Comparison of ENCODE assay signal across 8 cellular contexts in the genomic region with DNA sequence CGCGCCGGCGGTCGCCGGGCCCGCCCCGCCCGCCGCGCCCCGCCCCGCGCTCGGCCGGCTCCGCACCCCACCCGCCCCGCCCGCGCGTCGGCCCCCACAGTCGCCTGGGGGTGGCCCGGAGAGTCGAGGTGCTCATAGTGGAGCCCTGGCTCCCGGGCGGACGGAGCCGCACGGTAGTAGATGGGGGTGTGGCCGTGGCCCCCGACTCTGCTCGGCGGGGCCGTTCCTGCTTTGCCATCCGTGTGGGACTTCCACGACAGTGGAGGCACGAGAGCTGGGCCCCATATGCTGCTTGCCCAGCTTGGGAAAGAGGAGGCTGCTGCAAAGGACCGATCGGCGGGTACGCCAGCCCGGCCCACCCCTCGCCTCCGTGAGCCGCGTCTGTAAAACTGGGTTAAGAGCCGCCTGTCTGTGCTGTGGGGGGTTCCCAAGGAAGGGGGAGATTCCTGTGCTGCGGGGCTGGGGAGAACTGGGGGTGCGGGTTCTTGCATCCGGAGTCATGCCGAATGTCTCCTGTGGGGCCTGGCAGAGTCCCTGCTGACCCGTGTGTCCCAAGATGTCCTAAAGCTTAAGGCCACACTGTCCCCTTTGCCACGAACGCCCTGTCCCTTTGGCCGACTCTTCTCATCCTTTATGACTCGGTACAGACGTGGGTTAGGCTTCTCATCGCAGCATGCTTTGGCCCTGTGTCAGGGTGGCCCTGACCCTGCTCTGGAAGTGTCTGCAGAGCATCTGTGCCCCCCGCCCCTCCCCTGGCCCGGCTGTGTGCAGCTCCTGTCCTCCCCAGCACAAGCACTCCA. TPM values are rescaled to one million over a fixed set of nuclear protein-coding genes. Genes with fewer than 3 reads are reported as not detected.
DNase-seq lines count a peak whose midpoint lies in the region; ATAC-seq and TF ChIP-seq lines count a peak whose summit lies in the region.

OPRL1 (plus strand) TSS at position 70 of the 800 bp plus-strand sequence. CDS start 12,639 bp downstream, outside the sequence.

- in situ Hi-C loops in ACHN (cut with HindIII; ENCODE audit: low pct_ligation_motif_present, low pct_unique_long_range_greater_than_20kb, low sequenced_read_pairs), result no loop called here

- peak within 1 kb of the TSS; percentile 98 for H3K4me3 Mint-ChIP-seq in dendritic cell treated with granulocyte-macrophage colony-stimulating factor and Interleukin-4, amounts not matched to agents 40 ng/mL and 50 ng/mL, for 4 days

- no peak for ATAC-seq in GM21515 (IDR thresholded peaks at IDR 0.05; ENCODE audit: unreplicated experiment)

- no peaks in the 10 kb centered on the region for H3K9me3 ChIP-seq in SJSA1 (replicated peaks)

- peaks cover 70% of the 10 kb centered on the region for H3K4me1 Mint-ChIP-seq in dendritic cell treated with granulocyte-macrophage colony-stimulating factor and Interleukin-4, amounts not matched to agents 40 ng/mL and 50 ng/mL, for 4 days (ENCODE audit: low read depth)

- H3K27me3 Mint-ChIP-seq in dendritic cell treated with granulocyte-macrophage colony-stimulating factor and Interleukin-4, amounts not matched to agents 40 ng/mL and 50 ng/mL, for 4 days, result peaks cover 11% of the 10 kb centered on the region

- no peak within 1 kb of the TSS for H3K27ac ChIP-seq in SJSA1

- H3K4me3 ChIP-seq in SJSA1, result peak within 1 kb of the TSS; percentile 60

- peaks cover 24% of the 10 kb centered on the region for H3K27me3 ChIP-seq in SJSA1 (replicated peaks)

- peaks cover 39% of the 10 kb centered on the region for H3K4me1 ChIP-seq in SJSA1 (replicated peaks)

- peaks cover 5% of the 10 kb centered on the region; the same call in 1 of the 2 replicates for H3K36me3 ChIP-seq in SJSA1

- intact Hi-C loops in dendritic cell treated with granulocyte-macrophage colony-stimulating factor and Interleukin-4, amounts not matched to agents 40 ng/mL and 50 ng/mL, for 4 days (cut with micrococcal nuclease), result no loop called here

- peak; percentile 8 for TF ChIP-seq POLR2A in GM18526 (IDR thresholded peaks at IDR 0.05; ENCODE audit: extremely low read depth, insufficient read length)

- no peak for DNase-seq in SJSA1 (ENCODE audit: low read depth in 1 of 2, low spot score in 2 of 2)
- peak; percentile 22 for DNase-seq in myocyte (ENCODE audit: low read depth)
- DNase-seq in kidney glomerular epithelial cell (lab: John Stamatoyannopoulos, UW), result no peak
- no peak for DNase-seq in ACHN
- no peak for DNase-seq in activated CD8-positive, alpha-beta memory T cell treated with anti-CD3 and anti-CD28 coated beads for 24 hours

- no peaks in the 10 kb centered on the region for H3K9me3 Mint-ChIP-seq in dendritic cell treated with granulocyte-macrophage colony-stimulating factor and Interleukin-4, amounts not matched to agents 40 ng/mL and 50 ng/mL, for 4 days

- H3K36me3 Mint-ChIP-seq in dendritic cell treated with granulocyte-macrophage colony-stimulating factor and Interleukin-4, amounts not matched to agents 40 ng/mL and 50 ng/mL, for 4 days (ENCODE audit: low read depth), result peaks cover 50% of the 10 kb centered on the region

- peak within 1 kb of the TSS; percentile 92 for H3K27ac Mint-ChIP-seq in dendritic cell treated with granulocyte-macrophage colony-stimulating factor and Interleukin-4, amounts not matched to agents 40 ng/mL and 50 ng/mL, for 4 days

RNA-seq across cellular contexts. Expression of gene OPRL1, which starts in this region (rescaled TPM):
- 0.09 and 0.16 TPM in 2 replicates for total RNA-seq in SJSA1 (2014; rRNA removed; shearing (Covaris generic))
- total RNA-seq in myocyte, result 1.0 and 1.1 TPM in 2 replicates
- 1.5 TPM for polyA plus RNA-seq in myocyte (2012)
